9 cellular contexts compared by ENCODE assay signal in the genomic region with DNA sequence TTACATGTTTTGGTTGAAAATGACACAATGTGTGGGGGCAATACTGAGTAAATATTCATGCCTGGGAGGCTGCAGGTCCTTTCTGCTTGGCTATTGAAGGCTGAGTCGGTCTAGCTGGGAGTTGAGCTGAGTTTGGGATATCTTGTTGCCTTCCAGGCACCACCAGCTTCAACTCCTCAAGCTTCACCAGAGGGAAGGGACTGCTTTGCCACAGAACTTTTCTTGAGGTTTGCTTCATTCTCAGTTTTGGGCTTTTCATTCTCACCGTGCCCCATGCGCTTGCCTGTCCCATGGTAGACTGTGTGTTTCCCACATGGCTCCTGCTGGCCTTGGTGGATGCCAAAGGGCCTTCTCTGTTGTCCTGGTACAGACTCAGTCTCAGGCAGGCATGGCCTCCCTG.
"Had no signal": no experiment of that assay in that cellular context is flagged by ENCODE, and none has a peak within 500 bp of the region (broad histone marks: within the 10 kb centered on the region; RNA-seq: fewer than 3 reads in every experiment).

No MANE protein-coding gene starts in this region.

- DNase-seq: GM23248, GOT3, H7, HFFc6 had no signal

- H3K4me1 Mint-ChIP-seq: IgD-negative memory B cell had no signal

- H3K36me3 ChIP-seq: HAP-1 had no signal

- H3K27me3 Mint-ChIP-seq: IgD-negative memory B cell had no signal

- H3K4me1 ChIP-seq: HAP-1 had no signal

- H3K27ac Mint-ChIP-seq: HFFc6, IgD-negative memory B cell had no signal

- H3K36me3 Mint-ChIP-seq: IgD-negative memory B cell had no signal

- ATAC-seq: HCT116, HepG2 had no signal

- H3K4me3 ChIP-seq: GM23248, HAP-1 had no signal

- H3K9me3 ChIP-seq: HAP-1 had no signal

- H3K27ac ChIP-seq: GM23248, HL-60 had no signal

- H3K4me3 Mint-ChIP-seq: HFFc6, IgD-negative memory B cell had no signal
